In genomic region chr11:118343981-118344521, GRCh38 we compare ENCODE assay signal across 11 cellular contexts. TPM values are rescaled to one million over a fixed set of nuclear protein-coding genes. Genes with fewer than 3 reads are reported as not detected.
DNase-seq lines count a peak whose midpoint lies in the region; ATAC-seq and TF ChIP-seq lines count a peak whose summit lies in the region.
"Had no signal": no experiment of that assay in that cellular context is flagged by ENCODE, and none has a peak within 500 bp of the region (broad histone marks: within the 10 kb centered on the region; RNA-seq: fewer than 3 reads in every experiment).

CD3G (plus strand) TSS chr11:118344344; CDS start chr11:118344424, 80 bp downstream.

- H3K9me3 Mint-ChIP-seq in activated CD4-positive, alpha-beta T cell treated with anti-CD3 and anti-CD28 coated beads, Interleukin-2, amount 10 ng/mL, durations not matched to agents 24 days and 14 days = peaks cover 3% of the 10 kb centered on the region

- intact Hi-C loops in activated CD4-positive, alpha-beta T cell treated with anti-CD3 and anti-CD28 coated beads, Interleukin-2, amount 10 ng/mL, durations not matched to agents 24 days and 14 days (cut with micrococcal nuclease) = loop anchor here (2.0 to 10.0 kb wide), 7 partner anchors 15 to 529 kb away; partner anchors contain the start of genes KMT2A and UBE4A
- intact Hi-C loops in spleen (cut with DNase I; ENCODE audit: low total_unique reads) (no loop called here), transverse colon (cut with DNase I; ENCODE audit: low total_unique reads) (no loop called here)

- H3K27me3 ChIP-seq in spleen (replicated peaks in 1 of 7) (peaks cover 0 to 14% (median 0%) of the 10 kb centered on the region in 7 donors), transverse colon (peaks cover 28% of the 10 kb centered on the region)

- H3K36me3 ChIP-seq in spleen (no peaks in the 10 kb centered on the region), transverse colon (no peaks in the 10 kb centered on the region)
- H3K36me3 ChIP-seq: neutrophil had no signal

- ATAC-seq in GM18505 (IDR thresholded peaks at IDR 0.05; ENCODE audit: unreplicated experiment) (no peak), GM21619 (IDR thresholded peaks at IDR 0.05; ENCODE audit: unreplicated experiment) (no peak), GM18861 (IDR thresholded peaks at IDR 0.05; ENCODE audit: unreplicated experiment) (no peak)

- H3K4me3 Mint-ChIP-seq in activated CD4-positive, alpha-beta T cell treated with anti-CD3 and anti-CD28 coated beads, Interleukin-2, amount 10 ng/mL, durations not matched to agents 24 days and 14 days = peak within 1 kb of the TSS; percentile 90

- H3K4me3 ChIP-seq in spleen (peak within 1 kb of the TSS in 7 of 8 donors; percentile 18 to 67 (median 39)), transverse colon (peak within 1 kb of the TSS in 1 of 4 donors; percentile 16)

- TF ChIP-seq EP300 in transverse colon (IDR thresholded peaks at IDR 0.05; ENCODE audit: low read depth) = no peak

- H3K27me3 Mint-ChIP-seq in activated CD4-positive, alpha-beta T cell treated with anti-CD3 and anti-CD28 coated beads, Interleukin-2, amount 10 ng/mL, durations not matched to agents 24 days and 14 days = no peaks in the 10 kb centered on the region

- peak within 1 kb of the TSS; percentile 100 for H3K27ac Mint-ChIP-seq in activated CD4-positive, alpha-beta T cell treated with anti-CD3 and anti-CD28 coated beads, Interleukin-2, amount 10 ng/mL, durations not matched to agents 24 days and 14 days

- WGBS in spleen, 5 donors = 58 to 80% (median 72%) methylated on average over 4 to 6 of the region's 6 CpGs
- 71 to 79% methylated on average over 3 to 6 of the region's 6 CpGs for WGBS in transverse colon (ENCODE audit: low coverage in 1 of 2), 2 donors

- H3K4me1 Mint-ChIP-seq in activated CD4-positive, alpha-beta T cell treated with anti-CD3 and anti-CD28 coated beads, Interleukin-2, amount 10 ng/mL, durations not matched to agents 24 days and 14 days = peaks cover 73% of the 10 kb centered on the region

- H3K27ac ChIP-seq in spleen (peak within 1 kb of the TSS; percentile 1 to 89 (median 66)), transverse colon (peak within 1 kb of the TSS; percentile 29 to 48 (median 35))
- H3K27ac ChIP-seq: neutrophil had no signal

- H3K9me3 ChIP-seq in spleen (no peaks in the 10 kb centered on the region), transverse colon (no peaks in the 10 kb centered on the region)
- H3K9me3 ChIP-seq: neutrophil had no signal

- peak; percentile 92 for DNase-seq in activated CD4-positive, alpha-beta T cell treated with anti-CD3 and anti-CD28 coated beads, Interleukin-2, amount 10 ng/mL, durations not matched to agents 24 days and 14 days
- peak; percentile 75 for DNase-seq in activated naive CD4-positive, alpha-beta T cell treated with Interleukin-2 at 50 U/mL for 16 hours
- DNase-seq in spleen (peak; percentile 84), transverse colon (peak; percentile 32)
- DNase-seq: hypothalamus, NCI-H187, SIG-M5 had no signal

- peaks cover 53% of the 10 kb centered on the region for H3K36me3 Mint-ChIP-seq in activated CD4-positive, alpha-beta T cell treated with anti-CD3 and anti-CD28 coated beads, Interleukin-2, amount 10 ng/mL, durations not matched to agents 24 days and 14 days (ENCODE audit: low read depth)

- H3K4me1 ChIP-seq in spleen = peaks cover 0 to 29% (median under 1%) of the 10 kb centered on the region in 6 donors
- H3K4me1 ChIP-seq in transverse colon = no peaks in the 10 kb centered on the region

- peak in 1 of 3 donors; percentile 12 for TF ChIP-seq POLR2A in spleen (IDR thresholded peaks at IDR 0.05)
- TF ChIP-seq POLR2A in transverse colon (IDR thresholded peaks at IDR 0.05) = peak; percentile 44
- no peak for TF ChIP-seq POLR2A in GM18505 (IDR thresholded peaks at IDR 0.05; ENCODE audit: borderline replicate concordance, extremely low read depth, insufficient read depth, insufficient read length)

- TF ChIP-seq CTCF in spleen (IDR thresholded peaks at IDR 0.05 in 8 of 11, conservative IDR thresholded peaks at IDR 0.05 in 3 of 11) (no peak), transverse colon (IDR thresholded peaks at IDR 0.05) (no peak)

- in situ Hi-C loops in transverse colon (cut with MboI; ENCODE audit: low pct_ligation_motif_present in 1 of 4, low pct_unique_long_range_greater_than_20kb in 1 of 4, low sequenced_read_pairs in 3 of 4) = loop anchor here in 1 of 4 donors (10.0 kb wide), 1 partner anchor 49 kb away; no protein-coding TSS in a partner anchor

RNA-seq across cellular contexts. Expression of gene CD3G, which starts in this region (rescaled TPM):
- 143 and 145 TPM in 2 replicates for total RNA-seq in activated CD4-positive, alpha-beta T cell treated with anti-CD3 and anti-CD28 coated beads, Interleukin-2, amount 10 ng/mL, durations not matched to agents 24 days and 14 days
- total RNA-seq in spleen (10 to 100 TPM; 15.7 to 30.5 (median 20.2) TPM), transverse colon (1 to 10 TPM in 3 of 4 donors, not detected in 1; 2.2 to 5.4 (median 2.2) TPM)
- 1 to 10 TPM; 1.4 to 3.9 (median 3.5) TPM for polyA plus RNA-seq in spleen

Comparison
In these comparisons a context has a peak if more than half of its experiments do, and no peak if none do; other contexts are left out.
1. DNase-seq: peak in every context shown above with its lines; median percentile 92 in activated CD4-positive, alpha-beta T cell treated with anti-CD3 and anti-CD28 coated beads, Interleukin-2, amount 10 ng/mL, durations not matched to agents 24 days and 14 days; 84 in spleen; 75 in activated naive CD4-positive, alpha-beta T cell treated with Interleukin-2 at 50 U/mL for 16 hours; 32 in transverse colon.